Comparison of ENCODE assay signal across 8 cellular contexts in genomic region chr1:16905112-16905855, GRCh38. TPM values are rescaled to one million over a fixed set of nuclear protein-coding genes. Genes with fewer than 3 reads are reported as not detected.
DNase-seq lines count a peak whose midpoint lies in the region; ATAC-seq, FAIRE-seq and TF ChIP-seq lines count a peak whose summit lies in the region.

No MANE protein-coding gene starts in this region.

- ATAC-seq in RWPE2 (ENCODE audit: low read depth) = peak; percentile 78

- in situ Hi-C loops in mammary epithelial cell (cut with MboI; ENCODE audit: low sequenced_read_pairs in 2 of 2) = no loop called here

- no peak for TF ChIP-seq CTCF in KMS-11 (conservative IDR thresholded peaks at IDR 0.05; ENCODE audit: low read depth, low read length)
- no peak for TF ChIP-seq CTCF in RWPE2 (IDR thresholded peaks at IDR 0.05; ENCODE audit: poor library complexity, severe bottlenecking)
- no peak for TF ChIP-seq CTCF in mammary epithelial cell (conservative IDR thresholded peaks at IDR 0.05 in 1 of 2, IDR thresholded peaks at IDR 0.05 in 1 of 2; ENCODE audit: extremely low read depth in 1 of 2, insufficient read depth in 1 of 2, low read depth in 1 of 2, low read length in 2 of 2)
- no peak for TF ChIP-seq CTCF in kidney (IDR thresholded peaks at IDR 0.05; ENCODE audit: borderline replicate concordance, extremely low read depth, insufficient read depth)

- H3K4me3 ChIP-seq in KMS-11 (IDR thresholded peaks at IDR 0.05; ENCODE audit: insufficient read depth, low read depth, low read length) = no peak overlapping the region
- H3K4me3 ChIP-seq in RWPE2 (ENCODE audit: severe bottlenecking) = peak overlapping the region; percentile 36
- peak overlapping the region; percentile 52 to 69 (median 54) for H3K4me3 ChIP-seq in mammary epithelial cell (replicated peaks in 1 of 3; ENCODE audit: insufficient read depth in 1 of 3, low read depth in 2 of 3, low read length in 3 of 3)
- H3K4me3 ChIP-seq in kidney (ENCODE audit: low read length in 2 of 2) = peak overlapping the region; percentile 70 to 94

- H3K9me3 ChIP-seq in RWPE2 (ENCODE audit: severe bottlenecking) (peaks cover 3% of the 10 kb centered on the region), mammary epithelial cell (replicated peaks; ENCODE audit: insufficient read depth, low read length) (no peaks in the 10 kb centered on the region), kidney (ENCODE audit: control insufficient read depth in 1 of 2, low read length in 2 of 2) (peaks cover 0 to 8% of the 10 kb centered on the region in 2 donors)

- peaks cover 4% of the 10 kb centered on the region; the same call in 1 of the 2 replicates for H3K27me3 ChIP-seq in KMS-11 (ENCODE audit: insufficient read depth, low read depth)
- H3K27me3 ChIP-seq in RWPE2 (ENCODE audit: insufficient read depth, poor library complexity, severe bottlenecking) = no peaks in the 10 kb centered on the region
- no peaks in the 10 kb centered on the region for H3K27me3 ChIP-seq in mammary epithelial cell (ENCODE audit: insufficient read depth, low read length)

- WGBS in mammary epithelial cell (ENCODE audit: low coverage, missing lambda C conversion rate) = 3% methylated on average over 12 of the region's 12 CpGs

- peak overlapping the region; percentile 97 for H3K4me2 ChIP-seq in KMS-11
- peak overlapping the region; percentile 94 for H3K4me2 ChIP-seq in mammary epithelial cell (ENCODE audit: insufficient read depth, low read depth, low read length)

- intact Hi-C loops in mammary epithelial cell (cut with micrococcal nuclease) = loop anchor here (1.0 to 5.0 kb wide), 6 partner anchors 42 to 828 kb away; partner anchors contain the start of gene SZRD1
- intact Hi-C loops in kidney (cut with DNase I) = no loop called here

- CTCF ChIA-PET in mammary epithelial cell (lab: Charles Lee; ENCODE audit: low non-redundant PET) = no interaction called here

- H4K20me1 ChIP-seq in KMS-11 (ENCODE audit: insufficient read depth) (no peaks in the 10 kb centered on the region), mammary epithelial cell (ENCODE audit: insufficient read depth, low read length) (no peaks in the 10 kb centered on the region)

- H3K4me1 ChIP-seq in KMS-11 (ENCODE audit: low read depth, poor library complexity, severe bottlenecking) = peaks cover 55% of the 10 kb centered on the region
- peaks cover 17% of the 10 kb centered on the region for H3K4me1 ChIP-seq in RWPE2 (ENCODE audit: insufficient read depth, poor library complexity, severe bottlenecking)
- H3K4me1 ChIP-seq in mammary epithelial cell (ENCODE audit: insufficient read depth, low read length) = peaks cover 19% of the 10 kb centered on the region
- peaks cover 13 to 24% of the 10 kb centered on the region in 2 donors for H3K4me1 ChIP-seq in kidney (ENCODE audit: control insufficient read depth in 1 of 2, insufficient read depth in 1 of 2, low read depth in 1 of 2, low read length in 2 of 2)

- H3K9ac ChIP-seq in KMS-11 (peak overlapping the region; percentile 91), mammary epithelial cell (ENCODE audit: insufficient read depth, low read length) (peak overlapping the region; percentile 99), kidney (ENCODE audit: low read length in 2 of 2) (peak overlapping the region; percentile 86 to 99)

- BruUV-seq in mammary epithelial cell (replicated peaks; lab: Mats Ljungman, UMichigan) = TSS peak; percentile 99

- dilution Hi-C loops in mammary epithelial cell (cut with HindIII; ENCODE audit: low sequenced_read_pairs) = loop anchor here (5.0 kb wide), 2 partner anchors 67 to 107 kb away; partner anchors contain the start of gene ATP13A2

- peak overlapping the region; percentile 78; the same call in 1 of the 2 replicates for H2AFZ ChIP-seq in KMS-11 (ENCODE audit: low read depth)
- H2AFZ ChIP-seq in mammary epithelial cell (ENCODE audit: low read depth, low read length) = peak overlapping the region; percentile 93

- H3K79me2 ChIP-seq in KMS-11 (ENCODE audit: insufficient read depth, low read depth) (no peaks in the 10 kb centered on the region), mammary epithelial cell (ENCODE audit: insufficient read depth, low read length) (no peaks in the 10 kb centered on the region)

- H3K36me3 ChIP-seq in KMS-11 (ENCODE audit: insufficient read depth) = no peaks in the 10 kb centered on the region
- H3K36me3 ChIP-seq in RWPE2 (ENCODE audit: low read depth) = no peaks in the 10 kb centered on the region
- H3K36me3 ChIP-seq in mammary epithelial cell (ENCODE audit: insufficient read depth, low read length) = no peaks in the 10 kb centered on the region
- no peaks in the 10 kb centered on the region for H3K36me3 ChIP-seq in kidney (ENCODE audit: control insufficient read depth in 1 of 2, insufficient read depth in 2 of 2, low read length in 2 of 2)

- no peak for FAIRE-seq in kidney (lab: Jason Lieb, UNC)

- peak; percentile 56 for DNase-seq in activated T-cell treated with anti-CD3 and anti-CD28 coated beads for 24 hours (ENCODE audit: low read depth)
- no peak for DNase-seq in activated T-cell treated with anti-CD3 and anti-CD28 coated beads for 4 hours
- peak; percentile 74 for DNase-seq in H4 (ENCODE audit: low spot score)
- DNase-seq in RWPE2 (ENCODE audit: low spot score) = no peak
- DNase-seq in mammary epithelial cell = peak; percentile 99
- peak; percentile 72 for DNase-seq in kidney
- DNase-seq in stimulated activated CD8-positive, alpha-beta memory T cell treated with anti-CD3 and anti-CD28 coated beads, Interleukin-15, amount 100 ng/mL, for 48 hours (ENCODE audit: low read depth in 2 of 2) = peak; percentile 28 to 46

- H3K27ac ChIP-seq in KMS-11 (peak overlapping the region; percentile 94), RWPE2 (ENCODE audit: poor library complexity, severe bottlenecking) (peak overlapping the region; percentile 90), mammary epithelial cell (ENCODE audit: insufficient read depth, low read depth, low read length) (peak overlapping the region; percentile 100), kidney (ENCODE audit: low read depth in 2 of 2, low read length in 2 of 2) (peak overlapping the region; percentile 100)

RNA-seq across cellular contexts. Expression of gene RNU1-2, which starts 9.5 kb away (rescaled TPM):
- total RNA-seq in H4 (2014; rRNA removed; shearing (Covaris generic)) = not detected in 2 replicates
- total RNA-seq in mammary epithelial cell (1,000 to 10,000 TPM in 1 of 2 donors, under 1 TPM in 1; under 0.01 to 1,042 TPM), kidney (8,605 TPM)
- polyA plus RNA-seq in mammary epithelial cell (not detected), kidney (ENCODE audit: insufficient read depth, low read depth, low replicate concordance) (26.8 TPM)
- under 0.01 TPM for polyA minus RNA-seq in mammary epithelial cell

RNA-seq across cellular contexts. Expression of gene CROCC, which starts 16.4 kb away (rescaled TPM):
- 2.8 and 7.6 TPM in 2 replicates for total RNA-seq in H4 (2014; rRNA removed; shearing (Covaris generic))
- total RNA-seq in mammary epithelial cell = 10 to 100 TPM in 1 of 2 donors, 1 to 10 TPM in 1; 7.2 to 16.4 TPM
- polyA plus RNA-seq in mammary epithelial cell = 4.6 TPM
- polyA minus RNA-seq in mammary epithelial cell = 0.83 TPM
- 30.5 TPM for total RNA-seq in kidney
- polyA plus RNA-seq in kidney (ENCODE audit: insufficient read depth, low read depth, low replicate concordance) = 10.6 TPM

Comparison
In these comparisons a context has a peak if more than half of its experiments do, and no peak if none do; other contexts are left out.
1. DNase-seq: peak in activated T-cell treated with anti-CD3 and anti-CD28 coated beads for 24 hours (single experiment), H4 (single experiment), mammary epithelial cell (single experiment), kidney (single experiment) and stimulated activated CD8-positive, alpha-beta memory T cell treated with anti-CD3 and anti-CD28 coated beads, Interleukin-15, amount 100 ng/mL, for 48 hours (2 of 2); none in activated T-cell treated with anti-CD3 and anti-CD28 coated beads for 4 hours (single experiment) and RWPE2 (single experiment).
2. Peak in every context shown above with its lines, with median percentiles within 50 percentile points of each other: H3K27ac ChIP-seq and H3K9ac ChIP-seq.